Comparison of ENCODE assay signal across 33 cellular contexts in the genomic region with DNA sequence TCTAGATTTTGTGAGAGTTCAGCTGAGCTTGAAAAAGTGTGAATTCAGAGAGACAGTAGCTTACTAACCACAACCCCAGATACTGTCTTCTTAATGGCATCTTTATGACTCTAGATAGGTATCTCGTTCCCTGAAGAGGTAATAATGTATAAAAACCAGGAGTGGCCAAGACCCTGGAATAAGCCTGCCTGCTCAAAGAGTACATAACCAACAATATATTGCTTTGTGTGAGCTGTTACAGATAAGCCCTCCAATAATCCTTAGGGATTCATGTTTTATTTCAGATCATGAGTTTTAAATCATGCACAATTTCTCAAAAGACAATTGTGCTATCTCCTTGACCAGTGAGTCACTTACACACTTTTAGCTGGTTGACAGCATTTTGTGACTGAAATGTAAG.
"Had no signal": no experiment of that assay in that cellular context is flagged by ENCODE, and none has a peak within 500 bp of the region (broad histone marks: within the 10 kb centered on the region; RNA-seq: fewer than 3 reads in every experiment).

No MANE protein-coding gene starts in this region.

- H3K27ac ChIP-seq: adrenal gland, ascending aorta, cardiac muscle cell, colonic mucosa, VCaP had no signal

- H3K4me3 ChIP-seq: adrenal gland, ascending aorta, cardiac muscle cell, colonic mucosa had no signal

- DNase-seq: activated B cell treated with CpG ODN at 0.5 μM for 24 hours; activated CD4-positive, alpha-beta memory T cell treated with anti-CD3 and anti-CD28 coated beads for 36 hours; activated CD4-positive, alpha-beta T cell treated with anti-CD3 and anti-CD28 coated beads for 4 hours; activated CD4-positive, alpha-beta T cell treated with anti-CD3 and anti-CD28 coated beads, Interleukin-2, amount 10 ng/mL, durations not matched to agents 24 days and 14 days; activated CD4-positive, alpha-beta T cell treated with anti-CD3 and anti-CD28 coated beads, Interleukin-2, amount 50 U/mL, for 1 hour; activated CD4-positive, alpha-beta T cell treated with anti-CD3 and anti-CD28 coated beads, Interleukin-2, amount 50 U/mL, for 4 hours; activated CD4-positive, CD25-positive, alpha-beta regulatory T cell treated with anti-CD3 and anti-CD28 coated beads, Interleukin-2, amount 50 U/mL, for 72 hours; activated CD8-positive, alpha-beta memory T cell treated with anti-CD3 and anti-CD28 coated beads, Interleukin-2, amount 50 U/mL, for 4 hours; activated CD8-positive, alpha-beta T cell treated with anti-CD3 and anti-CD28 coated beads for 36 hours; activated effector memory CD4-positive, alpha-beta T cell treated with anti-CD3 and anti-CD28 coated beads, Interleukin-2, amount 50 U/mL, for 16 hours; activated gamma-delta T cell treated with Interleukin-2 at 50 U/mL for 16 hours; activated naive CD4-positive, alpha-beta T cell; activated naive CD4-positive, alpha-beta T cell treated with anti-CD3 and anti-CD28 coated beads for 36 hours; activated naive CD4-positive, alpha-beta T cell treated with anti-CD3 and anti-CD28 coated beads, Interleukin-2, amount 50 U/mL, for 16 hours; activated naive CD8-positive, alpha-beta T cell treated with anti-CD3 and anti-CD28 coated beads for 36 hours; activated T-cell treated with anti-CD3 and anti-CD28 coated beads for 4 hours; activated T-cell treated with anti-CD3 and anti-CD28 coated beads, Interleukin-2, amount 50 U/mL, for 1 hour; activated T-cell treated with anti-CD3 and anti-CD28 coated beads, Interleukin-2, amount 50 U/mL, for 4 hours; activated T-cell treated with anti-CD3 and anti-CD28 coated beads, Interleukin-2, amount 50 U/mL, for 72 hours; adrenal gland; amygdala; anterior cingulate cortex; caudate nucleus; cerebellar nuclear complex; colonic mucosa; T-helper 9 cell had no signal

- H3K36me3 ChIP-seq: adrenal gland, ascending aorta, cardiac muscle cell, colonic mucosa had no signal

- H3K9me3 ChIP-seq: adrenal gland, ascending aorta, colonic mucosa had no signal

- ATAC-seq: activated CD8-positive, alpha-beta T cell treated with anti-CD3 and anti-CD28 coated beads for 36 hours; activated naive CD4-positive, alpha-beta T cell treated with anti-CD3 and anti-CD28 coated beads, Interleukin-2, amount 50 U/mL, for 72 hours; activated T-cell treated with anti-CD3 and anti-CD28 coated beads, Interleukin-2, amount 50 U/mL, for 4 hours; activated T-cell treated with anti-CD3 and anti-CD28 coated beads, Interleukin-2, amount 50 U/mL, for 72 hours; activated T-helper 17 cell treated with anti-CD3 and anti-CD28 coated beads, Interleukin-2, amount 50 U/mL, for 72 hours had no signal

- FAIRE-seq: bronchial epithelial cell, TTC549 had no signal

- H3K27me3 ChIP-seq: adrenal gland, ascending aorta, cardiac muscle cell, colonic mucosa had no signal

- H3K4me1 ChIP-seq: adrenal gland, ascending aorta, colonic mucosa had no signal
